In the genomic region with DNA sequence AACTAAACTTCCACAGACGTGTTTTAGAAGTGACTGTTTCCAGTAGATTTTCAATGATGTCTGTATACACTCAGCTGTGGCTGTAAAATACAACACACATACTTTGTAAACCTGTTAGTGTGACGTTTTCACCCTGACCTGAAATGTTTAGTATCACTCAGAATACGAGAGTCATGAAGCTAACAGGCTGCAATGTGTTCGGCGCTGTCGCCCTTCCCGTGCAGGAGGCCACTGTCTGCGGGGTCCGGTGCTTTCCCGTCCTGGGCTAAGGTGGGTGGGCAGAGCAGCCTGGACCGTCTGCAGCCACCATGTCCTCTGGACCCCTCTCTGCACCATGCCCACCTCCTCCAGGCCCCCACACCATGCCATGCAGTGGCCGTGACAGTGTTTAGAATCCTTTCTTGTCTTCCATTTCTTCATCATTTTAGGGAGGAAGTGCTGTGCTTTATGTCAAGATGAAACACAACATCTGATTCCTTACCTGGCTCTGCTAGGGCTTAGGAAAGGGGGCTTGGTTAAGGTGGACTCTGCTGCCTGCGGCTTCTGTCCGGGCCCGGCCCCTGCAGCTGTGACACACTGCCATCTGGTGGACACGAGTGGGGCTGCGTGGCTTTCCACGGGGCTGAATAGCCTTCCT, we compare ENCODE assay signal across 1 cellular context.
TF ChIP-seq lines count a peak whose summit lies in the region.

No MANE protein-coding gene starts in this region.

TF ChIP-seq in IMR-90, 13 proteins besides CTCF, POLR2A, EP300 and RAD21 (continued from another document):
- TF ChIP-seq RFX5 (IDR thresholded peaks at IDR 0.05; ENCODE audit: low read depth, low read length): no peak
- 0 out of 2 replicates have a peak, but pooled peaks have one; percentile 15 for TF ChIP-seq MAZ (IDR thresholded peaks at IDR 0.05; ENCODE audit: borderline replicate concordance, low read depth, low read length)
